ENCODE assay signal across 19 cellular contexts in genomic region chr1:151277249-151277648, GRCh38. TPM values are rescaled to one million over a fixed set of nuclear protein-coding genes. Genes with fewer than 3 reads are reported as not detected.
A peak's percentile ranks its signal among the peaks of the same experiment; 100 is the strongest.
DNase-seq lines count a peak whose midpoint lies in the region; ATAC-seq, FAIRE-seq and TF ChIP-seq lines count a peak whose summit lies in the region.
"Had no signal": no experiment of that assay in that cellular context is flagged by ENCODE, and none has a peak within 500 bp of the region (broad histone marks: within the 10 kb centered on the region; RNA-seq: fewer than 3 reads in every experiment).

No MANE protein-coding gene starts in this region.

- no TSS peak for BruUV-seq in GM12878 (replicated peaks; lab: Mats Ljungman, UMichigan)

- no peak for TF ChIP-seq POLR2A in GM12878 (IDR thresholded peaks at IDR 0.05; ENCODE audit: low read depth, low read length)

- WGBS in GM12878 (ENCODE audit: insufficient coverage, insufficient replicate concordance, low lambda C conversion rate, missing lambda C conversion rate), result 18% methylated on average over 2 of the region's 2 CpGs

- H3K4me1 ChIP-seq in DOHH2 (ENCODE audit: control insufficient read depth, low read length) (peaks cover 22% of the 10 kb centered on the region), GM12878 (ENCODE audit: control insufficient read depth, insufficient read depth, low read length) (peaks cover 15% of the 10 kb centered on the region)

- peak overlapping the region; percentile 67 for H3K4me2 ChIP-seq in DOHH2 (ENCODE audit: low read length)
- H3K4me2 ChIP-seq in GM12878 (ENCODE audit: control insufficient read depth, insufficient read depth), result peak overlapping the region; percentile 21; the same call in 1 of the 2 replicates

- peak; percentile 91 to 95 for DNase-seq in AML-193 (lab: John Stamatoyannopoulos, UW)
- DNase-seq in NOMO-1 treated with dmso at 0.1 percent for 144 hours (lab: John Stamatoyannopoulos, UW; ENCODE audit: unreplicated experiment), result peak; percentile 72
- peak; percentile 51 for DNase-seq in GM12878 (ENCODE audit: low read depth, low spot score)
- DNase-seq: activated CD8-positive, alpha-beta memory T cell treated with anti-CD3 and anti-CD28 coated beads, Interleukin-2, amount 50 U/mL, for 4 hours; body of pancreas; GM23248; hippocampal formation; left colon; NCI-H187; retina; stimulated activated CD8-positive, alpha-beta memory T cell treated with anti-CD3 and anti-CD28 coated beads, Interleukin-4, amount 100 ng/mL, for 48 hours; upper lobe of left lung had no signal

- no peak for TF ChIP-seq RAD21 in GM12878 (IDR thresholded peaks at IDR 0.05; ENCODE audit: insufficient read depth, low read depth, low read length)

- in situ Hi-C loops in GM12878 (cut with MboI), result no loop called here

- CTCF ChIA-PET in GM12878 (lab: Yijun Ruan, JAX), result interaction anchor here (0.7 to 1.6 kb wide), 7 partner anchors 15 to 177 kb away, joined by 3 to 6 read pairs (median 5); partner anchors contain the start of gene VPS72

- H3K9me2 ChIP-seq in DOHH2 (replicated peaks; ENCODE audit: control insufficient read depth, low read length), result no peaks in the 10 kb centered on the region

- no peak for FAIRE-seq in GM12878 (lab: Jason Lieb, UNC)
- FAIRE-seq: TTC549 had no signal

- H3K79me2 ChIP-seq in DOHH2 (ENCODE audit: control insufficient read depth, low read length) (peaks cover 4% of the 10 kb centered on the region), GM12878 (ENCODE audit: control insufficient read depth, insufficient read depth, low read length) (peaks cover 2% of the 10 kb centered on the region)

- H3K4me3 ChIP-seq in DOHH2 (ENCODE audit: low read length), result peak overlapping the region; percentile 40
- no peak overlapping the region for H3K4me3 ChIP-seq in GM12878
- H3K4me3 ChIP-seq: body of pancreas, GM23248, upper lobe of left lung had no signal

- H3K9ac ChIP-seq in GM12878 (ENCODE audit: control insufficient read depth, insufficient read depth, low read length), result no peak overlapping the region
- H3K9ac ChIP-seq: GM23248 had no signal

- no peak; a peak in 1 of 4 replicates for TF ChIP-seq EP300 in GM12878 (IDR thresholded peaks at IDR 0.05; ENCODE audit: borderline replicate concordance in 1 of 2, control insufficient read depth in 1 of 2, low read depth in 2 of 2, low read length in 2 of 2)

- TF ChIP-seq CTCF in DOHH2 (IDR thresholded peaks at IDR 0.05; ENCODE audit: low read depth, low read length, poor library complexity, severe bottlenecking) (no peak), GM12878 (IDR thresholded peaks at IDR 0.05 in 2 of 3, conservative IDR thresholded peaks at IDR 0.05 in 1 of 3; ENCODE audit: control insufficient read depth in 2 of 3, extremely low read depth in 1 of 3, insufficient read depth in 1 of 3, low read depth in 3 of 3, low read length in 3 of 3) (no peak)

- peak overlapping the region; percentile 54 for H2AFZ ChIP-seq in GM12878 (ENCODE audit: control insufficient read depth, low read depth, low read length)
- H2AFZ ChIP-seq: GM23248 had no signal

- H3F3A ChIP-seq in DOHH2 (ENCODE audit: control insufficient read depth, insufficient read depth), result 0 out of 2 replicates have a peak, but pooled peaks cover 6% of the 10 kb centered on the region

- no peaks in the 10 kb centered on the region for H3K27me3 ChIP-seq in DOHH2 (ENCODE audit: control insufficient read depth, low read length)
- H3K27me3 ChIP-seq in GM12878 (replicated peaks in 1 of 2; ENCODE audit: control insufficient read depth in 2 of 2, insufficient read depth in 2 of 2, low read length in 1 of 2), result no peaks in the 10 kb centered on the region
- H3K27me3 ChIP-seq: body of pancreas, upper lobe of left lung had no signal

- POLR2A ChIA-PET in GM12878 (lab: Charles Lee), result interaction anchor here (0.7 to 1.0 kb wide), 2 partner anchors 23 to 49 kb away, joined by 3 to 6 read pairs; partner anchors contain the start of gene PSMD4

- intact Hi-C loops in GM12878 (cut with micrococcal nuclease; ENCODE audit: unreplicated experiment), result no loop called here

- ATAC-seq in GM12878, result no peak
- ATAC-seq in HG02870 (IDR thresholded peaks at IDR 0.05; ENCODE audit: unreplicated experiment), result no peak
- ATAC-seq in GM19463 (IDR thresholded peaks at IDR 0.05; ENCODE audit: unreplicated experiment), result no peak
- no peak for ATAC-seq in GM21723 (IDR thresholded peaks at IDR 0.05; ENCODE audit: unreplicated experiment)
- ATAC-seq: body of pancreas, left colon, Right ventricle myocardium inferior had no signal

- RAD21 ChIA-PET in GM12878 (lab: Charles Lee; ENCODE audit: unreplicated experiment), result interaction anchor here (1.4 to 1.5 kb wide), 2 partner anchors 24 to 64 kb away, joined by 3 to 6 read pairs; no protein-coding TSS in a partner anchor

- H3K9me3 ChIP-seq in DOHH2 (ENCODE audit: control insufficient read depth, insufficient read depth, low read length), result no peaks in the 10 kb centered on the region
- no peaks in the 10 kb centered on the region for H3K9me3 ChIP-seq in GM12878 (replicated peaks; ENCODE audit: control insufficient read depth, insufficient read depth, low read length)
- H3K9me3 ChIP-seq: body of pancreas, upper lobe of left lung had no signal

- H3K27ac ChIP-seq in DOHH2 (ENCODE audit: low read depth, low read length) (peak overlapping the region; percentile 22; the same call in 1 of the 2 replicates), GM12878 (ENCODE audit: control insufficient read depth, insufficient read depth) (peak overlapping the region; percentile 47)
- H3K27ac ChIP-seq: body of pancreas, C4-2B, GM23248 had no signal

- no peaks in the 10 kb centered on the region for H4K20me1 ChIP-seq in DOHH2 (ENCODE audit: control insufficient read depth, insufficient read depth, low read depth, low read length)
- H4K20me1 ChIP-seq in GM12878 (ENCODE audit: control insufficient read depth, insufficient read depth), result no peaks in the 10 kb centered on the region

- H3K36me3 ChIP-seq in DOHH2 (ENCODE audit: control insufficient read depth, low read length), result peaks cover 7% of the 10 kb centered on the region
- H3K36me3 ChIP-seq in GM12878 (ENCODE audit: control insufficient read depth in 2 of 2, insufficient read depth in 2 of 2, low read length in 1 of 2), result no peaks in the 10 kb centered on the region

- SMC1A ChIA-PET in GM12878 (lab: Charles Lee; ENCODE audit: uncharacterized antibody, unreplicated experiment), result interaction anchor here (0.7 to 2.0 kb wide), 6 partner anchors 15 to 87 kb away, joined by 3 to 5 read pairs (median 3); partner anchors contain the start of genes PSMD4 and VPS72

TF ChIP-seq in GM12878, 131 proteins besides CTCF, POLR2A, EP300 and RAD21 (continues in another document):
- TF ChIP-seq STAT1 (conservative IDR thresholded peaks at IDR 0.05), result no peak

RNA-seq across cellular contexts. Expression of gene ZNF687, which starts 4.8 kb away (rescaled TPM):
- total RNA-seq in GM12878 (2013; cell fraction: nucleolus; rRNA removed), result 43.2 and 52.7 TPM in 2 replicates
- 18.0 and 18.8 TPM in 2 replicates for total RNA-seq in GM12878 (2014; rRNA removed)
- 9.9 and 11.0 TPM in 2 replicates for total RNA-seq in GM12878 (2014; rRNA removed; fragmentation: Illumina TruSeq; extraction: Trizol)
- 30.9 and 34.1 TPM in 2 replicates for total RNA-seq in GM12878 (2021)
- polyA plus RNA-seq in GM12878 (2011; ENCODE audit: low read depth), result 11.2 TPM
- 7.2 and 17.8 TPM in 2 replicates for polyA plus RNA-seq in GM12878 (2011; rRNA removed)
- polyA plus RNA-seq in GM12878 (2011; cell fraction: cytosol; rRNA removed), result 24.8 and 30.1 TPM in 2 replicates
- polyA plus RNA-seq in GM12878 (2011; cell fraction: nucleus; rRNA removed), result 62.8 and 68.6 TPM in 2 replicates
- polyA plus RNA-seq in GM12878 (2012), result 17.1 and 25.4 TPM in 2 replicates
- polyA plus RNA-seq in GM12878 (2014; fragmentation: Illumina TruSeq; extraction: Trizol), result 3.7 and 8.9 TPM in 2 replicates
- under 1 TPM; 0.08 to 0.51 TPM for polyA plus RNA-seq in GM12878 (2014; fragmentation: Nextera tagmentation; extraction: Ambion mirVana)
- polyA plus RNA-seq in GM12878 (2014; rRNA removed), result 17.3 and 18.9 TPM in 2 replicates
- 1 to 10 TPM; 4.9 to 5.5 TPM for polyA plus RNA-seq in GM12878 (2016; fragmentation: Nextera tagmentation; extraction: Ambion mirVana)
- polyA minus RNA-seq in GM12878 (2011; rRNA and poly(A)+ RNA removed), result 34.8 and 58.8 TPM in 2 replicates
- 15.6 and 23.5 TPM in 2 replicates for polyA minus RNA-seq in GM12878 (2011; cell fraction: cytosol; rRNA and poly(A)+ RNA removed)
- polyA minus RNA-seq in GM12878 (2011; cell fraction: nucleus; rRNA and poly(A)+ RNA removed), result 42.0 and 67.8 TPM in 2 replicates

RNA-seq across cellular contexts. Expression of gene PSMD4, which starts 22.7 kb away (rescaled TPM):
- total RNA-seq in GM12878 (2013; cell fraction: nucleolus; rRNA removed), result 46.4 and 48.2 TPM in 2 replicates
- 167 and 169 TPM in 2 replicates for total RNA-seq in GM12878 (2014; rRNA removed)
- total RNA-seq in GM12878 (2014; rRNA removed; fragmentation: Illumina TruSeq; extraction: Trizol), result 201 and 209 TPM in 2 replicates
- total RNA-seq in GM12878 (2021), result 179 and 186 TPM in 2 replicates
- 113 TPM for polyA plus RNA-seq in GM12878 (2011; ENCODE audit: low read depth)
- polyA plus RNA-seq in GM12878 (2011; rRNA removed), result 221 and 241 TPM in 2 replicates
- polyA plus RNA-seq in GM12878 (2011; cell fraction: cytosol; rRNA removed), result 264 and 310 TPM in 2 replicates
- 130 and 154 TPM in 2 replicates for polyA plus RNA-seq in GM12878 (2011; cell fraction: nucleus; rRNA removed)
- 143 and 169 TPM in 2 replicates for polyA plus RNA-seq in GM12878 (2012)
- 145 and 174 TPM in 2 replicates for polyA plus RNA-seq in GM12878 (2014; fragmentation: Illumina TruSeq; extraction: Trizol)
- polyA plus RNA-seq in GM12878 (2014; fragmentation: Nextera tagmentation; extraction: Ambion mirVana), result 100 to 1,000 TPM; 129 to 190 TPM
- polyA plus RNA-seq in GM12878 (2014; rRNA removed), result 165 and 182 TPM in 2 replicates
- 100 to 1,000 TPM; 264 to 281 TPM for polyA plus RNA-seq in GM12878 (2016; fragmentation: Nextera tagmentation; extraction: Ambion mirVana)
- polyA minus RNA-seq in GM12878 (2011; rRNA and poly(A)+ RNA removed), result 211 and 229 TPM in 2 replicates
- polyA minus RNA-seq in GM12878 (2011; cell fraction: cytosol; rRNA and poly(A)+ RNA removed), result 48.0 and 71.5 TPM in 2 replicates
- 26.8 and 47.2 TPM in 2 replicates for polyA minus RNA-seq in GM12878 (2011; cell fraction: nucleus; rRNA and poly(A)+ RNA removed)

RNA-seq across cellular contexts. Expression of gene PI4KB, which starts 50.0 kb away (rescaled TPM):
- total RNA-seq in GM12878 (2013; cell fraction: nucleolus; rRNA removed), result 68.9 and 69.2 TPM in 2 replicates
- total RNA-seq in GM12878 (2014; rRNA removed) (46.3 and 50.0 TPM in 2 replicates), GM12878 (2014; rRNA removed; fragmentation: Illumina TruSeq; extraction: Trizol) (27.0 and 27.6 TPM in 2 replicates), GM12878 (2021) (56.8 and 58.5 TPM in 2 replicates)
- polyA plus RNA-seq in GM12878 (2011; ENCODE audit: low read depth), result 29.3 TPM
- polyA plus RNA-seq in GM12878 (2011; rRNA removed) (58.8 and 88.3 TPM in 2 replicates), GM12878 (2014; fragmentation: Illumina TruSeq; extraction: Trizol) (44.1 and 52.2 TPM in 2 replicates), GM12878 (2014; fragmentation: Nextera tagmentation; extraction: Ambion mirVana) (1 to 10 TPM; 3.3 to 7.2 TPM), GM12878 (2014; rRNA removed) (62.9 and 72.2 TPM in 2 replicates), GM12878 (2016; fragmentation: Nextera tagmentation; extraction: Ambion mirVana) (10 to 100 TPM; 51.2 to 53.1 TPM)
- 103 and 113 TPM in 2 replicates for polyA plus RNA-seq in GM12878 (2011; cell fraction: cytosol; rRNA removed)
- 151 and 222 TPM in 2 replicates for polyA plus RNA-seq in GM12878 (2011; cell fraction: nucleus; rRNA removed)
- 37.7 and 45.0 TPM in 2 replicates for polyA plus RNA-seq in GM12878 (2012)
- polyA minus RNA-seq in GM12878 (2011; rRNA and poly(A)+ RNA removed), result 150 and 166 TPM in 2 replicates
- 32.1 and 33.4 TPM in 2 replicates for polyA minus RNA-seq in GM12878 (2011; cell fraction: cytosol; rRNA and poly(A)+ RNA removed)
- polyA minus RNA-seq in GM12878 (2011; cell fraction: nucleus; rRNA and poly(A)+ RNA removed), result 40.0 and 60.0 TPM in 2 replicates
